In the genomic region with DNA sequence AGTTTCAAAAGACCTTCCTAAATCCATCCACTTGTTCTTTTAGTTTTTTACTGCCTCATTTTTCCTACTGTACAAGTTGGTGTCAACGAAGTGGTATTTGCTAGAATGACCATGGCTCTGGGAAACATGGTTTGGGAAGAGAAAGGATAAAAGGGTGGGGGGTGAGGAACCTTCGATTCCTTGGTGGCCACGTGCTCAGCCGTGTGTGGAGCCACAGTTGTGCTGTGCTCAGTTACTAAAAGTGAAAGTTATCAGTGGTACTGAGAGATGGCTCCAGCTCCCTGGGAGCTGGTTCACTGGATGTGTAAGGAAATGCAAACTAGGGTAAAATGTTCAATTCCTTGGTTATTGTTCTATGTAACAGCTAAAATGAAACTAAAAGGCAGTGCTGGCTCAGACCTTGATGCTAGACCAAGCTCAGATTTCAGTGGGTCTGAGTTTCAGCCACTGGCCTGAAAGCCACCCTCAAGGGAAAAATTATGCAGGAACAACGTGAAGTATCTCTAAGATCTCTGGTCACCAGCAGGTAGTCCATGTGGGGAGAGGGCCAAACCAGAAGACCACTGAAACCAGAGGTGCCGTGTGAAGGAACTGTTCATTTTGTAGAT, we compare ENCODE assay signal across 13 cellular contexts. TPM values are rescaled to one million over a fixed set of nuclear protein-coding genes. Genes with fewer than 3 reads are reported as not detected.
A peak's percentile ranks its signal among the peaks of the same experiment; 100 is the strongest.
DNase-seq lines count a peak whose midpoint lies in the region; ATAC-seq, FAIRE-seq and TF ChIP-seq lines count a peak whose summit lies in the region.
"Had no signal": no experiment of that assay in that cellular context is flagged by ENCODE, and none has a peak within 500 bp of the region (broad histone marks: within the 10 kb centered on the region; RNA-seq: fewer than 3 reads in every experiment).

No MANE protein-coding gene starts in this region.

- intact Hi-C loops in GM12878 (cut with micrococcal nuclease; ENCODE audit: unreplicated experiment) (no loop called here), left ventricle myocardium inferior (cut with micrococcal nuclease) (no loop called here), thyroid gland (cut with DNase I) (no loop called here), prostate gland (cut with DNase I) (no loop called here)

- no peaks in the 10 kb centered on the region for H3K79me2 ChIP-seq in GM12878 (ENCODE audit: control insufficient read depth, insufficient read depth, low read length)

- no peak for TF ChIP-seq RAD21 in GM12878 (IDR thresholded peaks at IDR 0.05; ENCODE audit: insufficient read depth, low read depth, low read length)

- H3K27ac ChIP-seq in GM12878 (ENCODE audit: control insufficient read depth, insufficient read depth): no peak overlapping the region
- no peak overlapping the region for H3K27ac ChIP-seq in left ventricle myocardium inferior (replicated peaks)
- no peak overlapping the region for H3K27ac ChIP-seq in thyroid gland
- H3K27ac ChIP-seq in prostate gland: no peak overlapping the region

- DNase-seq in GM12878 (ENCODE audit: low read depth, low spot score) (no peak), left ventricle myocardium inferior (no peak), thyroid gland (no peak), NCI-H82 treated with DMSO at 0.1 percent for 48 hours (lab: John Stamatoyannopoulos, UW; ENCODE audit: unreplicated experiment) (no peak), prostate gland (ENCODE audit: low spot score) (no peak)
- DNase-seq: activated CD8-positive, alpha-beta T cell treated with anti-CD3 and anti-CD28 coated beads, Interleukin-2, amount 10 ng/mL, durations not matched to agents 7 days and 5 days; aorta; immature natural killer cell had no signal

- H3K4me3 ChIP-seq in GM12878: no peak overlapping the region
- H3K4me3 ChIP-seq in left ventricle myocardium inferior: no peak overlapping the region
- H3K4me3 ChIP-seq in thyroid gland (replicated peaks in 1 of 3): no peak overlapping the region
- no peak overlapping the region for H3K4me3 ChIP-seq in prostate gland

- in situ Hi-C loops in GM12878 (cut with MboI): no loop called here

- RAD21 ChIA-PET in GM12878 (lab: Charles Lee; ENCODE audit: unreplicated experiment): no interaction called here

- H3K4me1 ChIP-seq in GM12878 (ENCODE audit: control insufficient read depth, insufficient read depth, low read length) (peaks cover 7% of the 10 kb centered on the region; the same call in 1 of the 2 replicates), left ventricle myocardium inferior (no peaks in the 10 kb centered on the region), thyroid gland (no peaks in the 10 kb centered on the region), prostate gland (replicated peaks) (no peaks in the 10 kb centered on the region)

- H2AFZ ChIP-seq in GM12878 (ENCODE audit: control insufficient read depth, low read depth, low read length): no peak overlapping the region

- no peak overlapping the region for H3K9ac ChIP-seq in GM12878 (ENCODE audit: control insufficient read depth, insufficient read depth, low read length)

- H4K20me1 ChIP-seq in GM12878 (ENCODE audit: control insufficient read depth, insufficient read depth): no peaks in the 10 kb centered on the region

- WGBS in GM12878 (ENCODE audit: insufficient coverage, insufficient replicate concordance, low lambda C conversion rate, missing lambda C conversion rate): 5% methylated on average over 6 of the region's 6 CpGs
- 76 to 82% methylated on average over 6 of the region's 6 CpGs for WGBS in thyroid gland, 2 donors
- 72% methylated on average over 6 of the region's 6 CpGs for whole genome bisulfite sequencing in prostate gland

- H3K4me2 ChIP-seq in GM12878 (ENCODE audit: control insufficient read depth, insufficient read depth): no peak overlapping the region; the same call in 1 of the 2 replicates

- SMC1A ChIA-PET in GM12878 (lab: Charles Lee; ENCODE audit: uncharacterized antibody, unreplicated experiment): no interaction called here

- BruUV-seq in GM12878 (replicated peaks; lab: Mats Ljungman, UMichigan): no TSS peak

- TF ChIP-seq POLR2A in GM12878 (IDR thresholded peaks at IDR 0.05; ENCODE audit: low read depth, low read length) (no peak), thyroid gland (IDR thresholded peaks at IDR 0.05) (no peak), prostate gland (IDR thresholded peaks at IDR 0.05) (no peak)

- no peak for FAIRE-seq in GM12878 (lab: Jason Lieb, UNC)
- FAIRE-seq: endothelial cell of umbilical vein had no signal

- H3K27me3 ChIP-seq in GM12878 (replicated peaks in 1 of 2; ENCODE audit: control insufficient read depth in 2 of 2, insufficient read depth in 2 of 2, low read length in 1 of 2): no peaks in the 10 kb centered on the region; a peak in 2 of 4 replicates
- peaks cover 41% of the 10 kb centered on the region for H3K27me3 ChIP-seq in left ventricle myocardium inferior (ENCODE audit: low read depth)
- no peaks in the 10 kb centered on the region for H3K27me3 ChIP-seq in thyroid gland
- no peaks in the 10 kb centered on the region for H3K27me3 ChIP-seq in prostate gland (replicated peaks; ENCODE audit: insufficient read depth)

- H3K36me3 ChIP-seq in GM12878 (ENCODE audit: control insufficient read depth in 2 of 2, insufficient read depth in 2 of 2, low read length in 1 of 2) (no peaks in the 10 kb centered on the region), left ventricle myocardium inferior (no peaks in the 10 kb centered on the region), thyroid gland (no peaks in the 10 kb centered on the region), prostate gland (no peaks in the 10 kb centered on the region)

- H3K9me3 ChIP-seq in GM12878 (replicated peaks; ENCODE audit: control insufficient read depth, insufficient read depth, low read length) (no peaks in the 10 kb centered on the region), left ventricle myocardium inferior (replicated peaks) (no peaks in the 10 kb centered on the region), thyroid gland (no peaks in the 10 kb centered on the region), prostate gland (no peaks in the 10 kb centered on the region)

- TF ChIP-seq EP300 in GM12878 (IDR thresholded peaks at IDR 0.05; ENCODE audit: borderline replicate concordance in 1 of 2, control insufficient read depth in 1 of 2, low read depth in 2 of 2, low read length in 2 of 2): no peak

- TF ChIP-seq CTCF in GM12878 (IDR thresholded peaks at IDR 0.05 in 2 of 3, conservative IDR thresholded peaks at IDR 0.05 in 1 of 3; ENCODE audit: control insufficient read depth in 2 of 3, extremely low read depth in 1 of 3, insufficient read depth in 1 of 3, low read depth in 3 of 3, low read length in 3 of 3) (no peak), left ventricle myocardium inferior (IDR thresholded peaks at IDR 0.05; ENCODE audit: borderline replicate concordance) (no peak), thyroid gland (IDR thresholded peaks at IDR 0.05) (no peak), prostate gland (IDR thresholded peaks at IDR 0.05) (no peak)

- ATAC-seq in GM18861 (IDR thresholded peaks at IDR 0.05; ENCODE audit: unreplicated experiment) (peak; percentile 81), GM21515 (IDR thresholded peaks at IDR 0.05; ENCODE audit: unreplicated experiment) (peak; percentile 70), HG03097 (IDR thresholded peaks at IDR 0.05; ENCODE audit: low FRiP score, unreplicated experiment) (peak; percentile 90), GM12878 (peak; percentile 55)
- ATAC-seq: activated CD8-positive, alpha-beta T cell treated with anti-CD3 and anti-CD28 coated beads, Interleukin-2, amount 10 ng/mL, durations not matched to agents 7 days and 5 days had no signal

- CTCF ChIA-PET in GM12878 (lab: Yijun Ruan, JAX): no interaction called here

- POLR2A ChIA-PET in GM12878 (lab: Charles Lee): no interaction called here

TF ChIP-seq in GM12878, 131 proteins besides CTCF, POLR2A, EP300 and RAD21:
- TF ChIP-seq ZBTB33 (IDR thresholded peaks at IDR 0.05) (no peak), RUNX3 (IDR thresholded peaks at IDR 0.05; ENCODE audit: low read length) (peak; percentile 12; the same call in 1 of the 2 replicates)

RNA-seq across cellular contexts. Expression of gene SLC22A2, which starts 7.4 kb away (rescaled TPM):
- not detected in 2 replicates for total RNA-seq in GM12878 (2013; cell fraction: nucleolus; rRNA removed)
- total RNA-seq in GM12878 (2014; rRNA removed) (not detected in 2 replicates), GM12878 (2014; rRNA removed; fragmentation: Illumina TruSeq; extraction: Trizol) (not detected in 2 replicates), GM12878 (2021) (not detected in 2 replicates), left ventricle myocardium inferior (not detected), thyroid gland (not detected), prostate gland (not detected)
- polyA plus RNA-seq in GM12878 (2011; ENCODE audit: low read depth): not detected
- polyA plus RNA-seq in GM12878 (2011; rRNA removed) (0.12 TPM in 2 replicates), GM12878 (2014; fragmentation: Illumina TruSeq; extraction: Trizol) (not detected in 2 replicates), GM12878 (2014; fragmentation: Nextera tagmentation; extraction: Ambion mirVana) (not detected), GM12878 (2014; rRNA removed) (not detected in 2 replicates), GM12878 (2016; fragmentation: Nextera tagmentation; extraction: Ambion mirVana) (not detected)
- 0.03 and 0.09 TPM in 2 replicates for polyA plus RNA-seq in GM12878 (2011; cell fraction: cytosol; rRNA removed)
- 0.06 TPM in 1 of 2 replicates, not detected in the other for polyA plus RNA-seq in GM12878 (2011; cell fraction: nucleus; rRNA removed)
- polyA plus RNA-seq in GM12878 (2012): not detected in 2 replicates
- polyA minus RNA-seq in GM12878 (2011; rRNA and poly(A)+ RNA removed): 0.15 TPM in 1 of 2 replicates, not detected in the other
- polyA minus RNA-seq in GM12878 (2011; cell fraction: cytosol; rRNA and poly(A)+ RNA removed): not detected in 2 replicates
- polyA minus RNA-seq in GM12878 (2011; cell fraction: nucleus; rRNA and poly(A)+ RNA removed): 0.19 and 0.36 TPM in 2 replicates
- total RNA-seq: activated CD8-positive, alpha-beta T cell treated with anti-CD3 and anti-CD28 coated beads, Interleukin-2, amount 10 ng/mL, durations not matched to agents 7 days and 5 days; endothelial cell of umbilical vein had no signal
- polyA plus RNA-seq: endothelial cell of umbilical vein, immature natural killer cell, neural cell had no signal
